In the genomic region with DNA sequence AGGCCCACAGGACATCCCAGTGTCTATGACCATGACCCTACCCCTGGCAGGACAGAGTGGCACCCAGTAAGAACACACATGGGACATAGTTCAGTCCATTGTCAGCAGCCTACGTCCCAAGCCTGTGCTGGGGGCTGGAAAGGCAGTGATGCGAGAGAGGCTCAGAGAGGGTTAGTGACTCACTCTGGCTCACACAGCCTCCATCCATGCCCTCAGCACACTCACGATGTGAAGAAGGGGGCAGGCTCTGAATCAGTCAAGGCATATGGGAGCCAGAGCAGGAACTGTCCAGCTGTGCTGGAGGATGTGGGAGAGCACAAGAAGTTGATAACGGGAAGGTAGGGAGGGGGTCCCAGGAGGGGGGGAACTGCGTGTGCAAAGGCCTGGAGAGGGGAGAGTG, we compare ENCODE assay signal across 1 cellular context.
TF ChIP-seq lines count a peak whose summit lies in the region.

No MANE protein-coding gene starts in this region.

TF ChIP-seq in GM12891, 5 proteins besides CTCF, POLR2A, EP300 and RAD21 (continued from another document):
- TF ChIP-seq PAX5 (IDR thresholded peaks at IDR 0.05; ENCODE audit: insufficient read depth, low read length, severe bottlenecking) = no peak
